In the genomic region with DNA sequence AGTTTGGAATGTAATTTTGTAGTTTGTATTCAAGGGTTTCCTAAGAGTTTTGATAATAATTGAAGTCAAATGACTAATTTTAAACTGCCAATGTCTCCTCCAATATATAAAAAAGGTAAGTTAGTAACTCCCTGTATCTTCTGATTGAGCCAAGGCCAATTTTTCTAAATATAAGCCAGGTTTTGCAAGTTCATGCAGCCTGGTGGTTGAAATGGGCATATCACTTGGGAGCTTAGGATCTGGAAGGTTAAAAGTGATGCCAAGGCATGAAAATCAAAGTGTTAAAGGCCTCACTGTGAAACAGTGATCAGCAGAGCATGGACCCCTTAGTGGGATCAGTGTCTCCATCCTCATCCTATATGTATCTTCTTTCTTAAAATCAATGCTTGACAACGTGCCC, we compare ENCODE assay signal across 16 cellular contexts.
DNase-seq lines count a peak whose midpoint lies in the region; FAIRE-seq and TF ChIP-seq lines count a peak whose summit lies in the region.
"Had no signal": no experiment of that assay in that cellular context is flagged by ENCODE, and none has a peak within 500 bp of the region (broad histone marks: within the 10 kb centered on the region; RNA-seq: fewer than 3 reads in every experiment).

No MANE protein-coding gene starts in this region.

- H3K9me3 ChIP-seq in breast epithelium = no peaks in the 10 kb centered on the region
- H3K9me3 ChIP-seq in hepatocyte (ENCODE audit: low read depth) = no peaks in the 10 kb centered on the region
- H3K9me3 ChIP-seq in tibial nerve = no peaks in the 10 kb centered on the region
- no peaks in the 10 kb centered on the region for H3K9me3 ChIP-seq in small intestine (ENCODE audit: control insufficient read depth, low read depth)
- H3K9me3 ChIP-seq: BLaER1 treated with 17β-estradiol and CSF1 and Interleukin-3, amounts not matched to agents 10 nM and 100 nM had no signal

- no peak overlapping the region for H3K27ac Mint-ChIP-seq in HFFc6
- H3K27ac Mint-ChIP-seq: activated CD4-positive, alpha-beta T cell treated with anti-CD3 and anti-CD28 coated beads, Interleukin-2, amount 10 ng/mL, durations not matched to agents 7 days and 5 days; activated naive CD8-positive, alpha-beta T cell had no signal

- peaks cover 17% of the 10 kb centered on the region for H3K79me2 ChIP-seq in hepatocyte

- intact Hi-C loops in breast epithelium (cut with DNase I; ENCODE audit: low total_unique reads) = no loop called here

- 94% methylated on average over 1 of the region's 1 CpG for WGBS in hepatocyte (ENCODE audit: low lambda C conversion rate, missing lambda C conversion rate)
- WGBS in tibial nerve, 2 donors = 88 to 92% methylated on average over 1 of the region's 1 CpG
- WGBS in small intestine, 3 donors = 78 to 88% (median 84%) methylated on average over 1 of the region's 1 CpG

- TF ChIP-seq CTCF in HFFc6 (IDR thresholded peaks at IDR 0.05) = peak; percentile 52
- no peak for TF ChIP-seq CTCF in breast epithelium (IDR thresholded peaks at IDR 0.05)
- TF ChIP-seq CTCF in hepatocyte (IDR thresholded peaks at IDR 0.05; ENCODE audit: poor library complexity) = no peak
- no peak for TF ChIP-seq CTCF in tibial nerve (IDR thresholded peaks at IDR 0.05)

- H3K36me3 Mint-ChIP-seq in HFFc6 (ENCODE audit: low read depth) = no peaks in the 10 kb centered on the region
- H3K36me3 Mint-ChIP-seq: activated naive CD8-positive, alpha-beta T cell had no signal

- H3K4me3 Mint-ChIP-seq in HFFc6 = no peak overlapping the region
- H3K4me3 Mint-ChIP-seq: activated CD4-positive, alpha-beta T cell treated with anti-CD3 and anti-CD28 coated beads, Interleukin-2, amount 10 ng/mL, durations not matched to agents 7 days and 5 days; activated naive CD8-positive, alpha-beta T cell had no signal

- peaks cover 59% of the 10 kb centered on the region for H3K27me3 Mint-ChIP-seq in HFFc6 (ENCODE audit: insufficient read depth)
- H3K27me3 Mint-ChIP-seq: activated CD4-positive, alpha-beta T cell treated with anti-CD3 and anti-CD28 coated beads, Interleukin-2, amount 10 ng/mL, durations not matched to agents 7 days and 5 days had no signal

- H3K27ac ChIP-seq in breast epithelium (peak overlapping the region; percentile 58 to 74), hepatocyte (peak overlapping the region; percentile 62), tibial nerve (peak overlapping the region in 3 of 4 donors; percentile 55 to 87 (median 79)), small intestine (ENCODE audit: low read depth in 1 of 2, low read length in 1 of 2) (no peak overlapping the region)
- H3K27ac ChIP-seq: SK-N-MC had no signal

- TF ChIP-seq EP300 in tibial nerve (IDR thresholded peaks at IDR 0.05) = no peak

- H3K36me3 ChIP-seq in breast epithelium (no peaks in the 10 kb centered on the region), hepatocyte (replicated peaks; ENCODE audit: insufficient read depth, low read depth) (no peaks in the 10 kb centered on the region), tibial nerve (no peaks in the 10 kb centered on the region), small intestine (ENCODE audit: control insufficient read depth in 2 of 2, insufficient read depth in 2 of 2, low read length in 2 of 2) (no peaks in the 10 kb centered on the region)

- no peak overlapping the region for H2AFZ ChIP-seq in hepatocyte

- TF ChIP-seq POLR2A in breast epithelium (IDR thresholded peaks at IDR 0.05) (no peak), tibial nerve (IDR thresholded peaks at IDR 0.05) (no peak)

- DNase-seq in HFFc6 = no peak
- DNase-seq in breast epithelium (ENCODE audit: low spot score in 2 of 2) = no peak
- no peak for DNase-seq in hepatocyte (ENCODE audit: low spot score)
- DNase-seq in tibial nerve (ENCODE audit: low spot score in 2 of 2) = no peak
- no peak for DNase-seq in EL
- DNase-seq in small intestine = no peak
- no peak for DNase-seq in SK-N-DZ (ENCODE audit: low spot score)
- DNase-seq: activated CD4-positive, alpha-beta T cell treated with anti-CD3 and anti-CD28 coated beads, Interleukin-2, amount 10 ng/mL, durations not matched to agents 7 days and 5 days; cerebellar nuclear complex; erythroblast; left cardiac atrium; MM.1S; NCI-H187 treated with DMSO at 0.1 percent for 48 hours had no signal

- H3K9me3 Mint-ChIP-seq in HFFc6 = no peaks in the 10 kb centered on the region
- H3K9me3 Mint-ChIP-seq: activated CD4-positive, alpha-beta T cell treated with anti-CD3 and anti-CD28 coated beads, Interleukin-2, amount 10 ng/mL, durations not matched to agents 7 days and 5 days had no signal

- H4K20me1 ChIP-seq in hepatocyte (ENCODE audit: insufficient read depth, poor library complexity, severe bottlenecking) = no peaks in the 10 kb centered on the region

- no peak overlapping the region for H3K4me3 ChIP-seq in breast epithelium
- H3K4me3 ChIP-seq in hepatocyte = no peak overlapping the region
- H3K4me3 ChIP-seq in tibial nerve = no peak overlapping the region
- H3K4me3 ChIP-seq in small intestine (ENCODE audit: low read depth in 1 of 2, low read length in 2 of 2) = no peak overlapping the region
- H3K4me3 ChIP-seq: BLaER1 treated with 17β-estradiol and CSF1 and Interleukin-3, amounts not matched to agents 10 nM and 100 nM; SK-N-MC had no signal

- no peaks in the 10 kb centered on the region for H3K9me2 ChIP-seq in hepatocyte (replicated peaks; ENCODE audit: insufficient read depth)

- no peaks in the 10 kb centered on the region for H3K4me1 ChIP-seq in breast epithelium
- H3K4me1 ChIP-seq in hepatocyte (ENCODE audit: insufficient read depth) = peaks cover 20% of the 10 kb centered on the region
- peaks cover 0 to 30% (median 11%) of the 10 kb centered on the region in 4 donors for H3K4me1 ChIP-seq in tibial nerve
- no peaks in the 10 kb centered on the region for H3K4me1 ChIP-seq in small intestine (ENCODE audit: control insufficient read depth in 2 of 2, insufficient read depth in 1 of 2, low read depth in 1 of 2, low read length in 1 of 2)

- no peak overlapping the region for H3K4me2 ChIP-seq in hepatocyte

- no peaks in the 10 kb centered on the region for H3K4me1 Mint-ChIP-seq in HFFc6 (ENCODE audit: low read depth)
- H3K4me1 Mint-ChIP-seq: activated CD4-positive, alpha-beta T cell treated with anti-CD3 and anti-CD28 coated beads, Interleukin-2, amount 10 ng/mL, durations not matched to agents 7 days and 5 days had no signal

- FAIRE-seq in small intestine (lab: Jason Lieb, UNC) = no peak

- H3K27me3 ChIP-seq in breast epithelium (no peaks in the 10 kb centered on the region), hepatocyte (no peaks in the 10 kb centered on the region), tibial nerve (no peaks in the 10 kb centered on the region), small intestine (ENCODE audit: control insufficient read depth in 2 of 2, insufficient read depth in 2 of 2, low read length in 2 of 2) (no peaks in the 10 kb centered on the region)
- H3K27me3 ChIP-seq: BLaER1 treated with 17β-estradiol and CSF1 and Interleukin-3, amounts not matched to agents 10 nM and 100 nM had no signal

Comparison
In these comparisons a context has a peak if more than half of its experiments do, and no peak if none do; other contexts are left out.
1. H3K27ac ChIP-seq: peak in breast epithelium (2 of 2), hepatocyte (single experiment) and tibial nerve (3 of 4); none in small intestine (0 of 2).